ENCODE assay signal across 33 cellular contexts in the genomic region with DNA sequence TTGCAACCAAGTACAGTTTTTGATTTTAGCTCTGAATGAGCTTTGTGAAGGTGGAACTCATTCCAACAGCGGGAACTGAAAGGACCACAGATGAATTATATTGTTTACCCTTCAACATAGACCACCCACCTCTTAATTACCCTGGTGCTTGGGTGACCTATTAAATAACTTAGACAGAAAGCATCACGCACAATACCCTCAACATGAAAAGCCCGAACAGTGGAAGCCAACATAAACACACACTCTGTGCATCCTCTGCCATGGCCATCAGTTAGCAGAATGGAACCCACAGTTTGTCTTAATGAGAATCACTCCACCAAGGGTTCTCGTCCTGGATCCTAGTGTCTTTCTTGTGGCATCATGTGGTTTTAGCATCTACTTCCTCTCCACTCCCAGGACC.
"Had no signal": no experiment of that assay in that cellular context is flagged by ENCODE, and none has a peak within 500 bp of the region (broad histone marks: within the 10 kb centered on the region; RNA-seq: fewer than 3 reads in every experiment).

No MANE protein-coding gene starts in this region.

- H3K27me3 ChIP-seq: MG63 had no signal

- DNase-seq: Karpas-422, Kasumi-1, MG63, MM.1S, MV-4-11, NCI-H1048, NCI-H1092, NCI-H1092 treated with DMSO at 0.1 percent for 48 hours, NCI-H1105, NCI-H1105 treated with DMSO at 0.1 percent for 48 hours, NCI-H1417, NCI-H1417 treated with DMSO at 0.1 percent for 48 hours, NCI-H1436, NCI-H1436 treated with DMSO at 0.1 percent for 48 hours, NCI-H146, NCI-H1694, NCI-H1694 treated with DMSO at 0.1 percent for 48 hours, NCI-H187, NCI-H187 treated with DMSO at 0.1 percent for 48 hours, NCI-H1930, NCI-H2029, NCI-H2029 treated with DMSO at 0.1 percent for 48 hours, NCI-H2081, NCI-H2081 treated with DMSO at 0.1 percent for 48 hours, NCI-H2107, NCI-H2171, NCI-H2227 treated with DMSO at 0.1 percent for 48 hours, NCI-H226, NCI-H345, NCI-H446, NCI-H446 treated with DMSO at 0.1 percent for 48 hours, NCI-H510A, NCI-H510A treated with DMSO at 0.1 percent for 48 hours had no signal

- H3K36me3 ChIP-seq: MG63 had no signal

- H3K4me3 ChIP-seq: MG63 had no signal
